ENCODE assay signal across 22 cellular contexts in the genomic region with DNA sequence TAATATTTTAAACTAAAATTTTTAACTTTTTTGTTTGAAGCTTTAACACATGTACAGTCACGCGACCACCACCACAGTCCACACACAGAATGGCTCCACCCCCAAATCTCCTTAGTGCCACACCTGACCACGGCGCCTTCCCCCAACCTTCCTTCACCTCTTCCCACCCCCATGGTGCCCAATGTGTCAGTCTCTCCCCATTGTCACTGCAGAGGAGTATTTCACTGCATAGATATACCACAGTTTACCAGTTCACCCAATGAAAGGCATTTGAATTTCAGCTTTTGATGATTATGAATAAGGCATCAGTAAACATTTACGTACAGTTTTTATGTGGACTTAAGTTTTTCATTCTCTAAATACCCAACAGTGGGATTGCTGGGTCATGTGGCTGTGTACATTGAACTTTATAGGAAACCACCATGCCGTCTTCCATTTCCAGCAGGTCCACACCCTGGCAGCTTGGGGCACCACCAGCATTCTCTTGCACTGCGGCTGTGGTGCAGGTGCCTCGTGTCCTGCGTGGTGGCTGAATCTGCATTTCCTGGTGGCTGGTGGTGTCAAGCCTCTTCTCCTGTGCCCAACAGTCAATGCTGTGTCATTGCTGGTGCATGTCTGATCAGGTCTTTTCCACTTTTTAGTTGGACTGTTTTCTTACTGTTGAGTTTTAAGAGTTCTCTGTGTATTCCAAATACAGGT. TPM values are rescaled to one million over a fixed set of nuclear protein-coding genes. Genes with fewer than 3 reads are reported as not detected.
DNase-seq lines count a peak whose midpoint lies in the region; ATAC-seq and TF ChIP-seq lines count a peak whose summit lies in the region.
"Had no signal": no experiment of that assay in that cellular context is flagged by ENCODE, and none has a peak within 500 bp of the region (broad histone marks: within the 10 kb centered on the region; RNA-seq: fewer than 3 reads in every experiment).

No MANE protein-coding gene starts in this region.

- CTCF ChIA-PET in CD8-positive, alpha-beta T cell (lab: Charles Lee): interaction anchor here (0.7 to 1.1 kb wide), 3 partner anchors 26 to 210 kb away, joined by 3 to 4 read pairs (median 3); no protein-coding TSS in a partner anchor

- peaks cover 21% of the 10 kb centered on the region for H3K4me1 Mint-ChIP-seq in CD14-positive monocyte
- peaks cover 67% of the 10 kb centered on the region for H3K4me1 Mint-ChIP-seq in CD8-positive, alpha-beta T cell (ENCODE audit: low read depth)
- H3K4me1 Mint-ChIP-seq in activated naive CD8-positive, alpha-beta T cell treated with anti-CD3 and anti-CD28 coated beads for 36 hours: peaks cover 50% of the 10 kb centered on the region
- peaks cover 20% of the 10 kb centered on the region for H3K4me1 Mint-ChIP-seq in mesothelial cell of epicardium

- no peak for TF ChIP-seq CTCF in CD14-positive monocyte (IDR thresholded peaks at IDR 0.05)
- TF ChIP-seq CTCF in CD8-positive, alpha-beta T cell (IDR thresholded peaks at IDR 0.05): no peak
- no peak for TF ChIP-seq CTCF in mesothelial cell of epicardium (IDR thresholded peaks at IDR 0.05; ENCODE audit: unreplicated experiment)
- no peak for TF ChIP-seq CTCF in dorsolateral prefrontal cortex (IDR thresholded peaks at IDR 0.05 in 54 of 56, conservative IDR thresholded peaks at IDR 0.05 in 2 of 56; ENCODE audit: low read depth in 1 of 56, partially characterized antibody in 56 of 56)

- no peak overlapping the region for H3K4me2 ChIP-seq in mesendoderm (ENCODE audit: low read length)

- H4K8ac ChIP-seq in mesendoderm (ENCODE audit: low read depth, low read length): no peak overlapping the region

- no peak for DNase-seq in CD14-positive monocyte (ENCODE audit: low spot score)
- no peak for DNase-seq in CD8-positive, alpha-beta T cell
- DNase-seq in activated naive CD8-positive, alpha-beta T cell treated with anti-CD3 and anti-CD28 coated beads for 36 hours: no peak
- DNase-seq in mesothelial cell of epicardium (ENCODE audit: low spot score in 2 of 2, unreplicated experiment in 2 of 2): no peak
- DNase-seq in dorsolateral prefrontal cortex: no peak
- no peak for DNase-seq in NCI-H2196 (lab: John Stamatoyannopoulos, UW; ENCODE audit: unreplicated experiment)
- no peak for DNase-seq in mesendoderm
- DNase-seq: activated effector memory CD4-positive, alpha-beta T cell treated with Interleukin-2 at 50 U/mL for 16 hours; DMS 273 treated with DMSO at 0.1 percent for 48 hours; GF-D8; heart right ventricle; naive B cell; NCI-H2171 treated with DMSO at 0.1 percent for 48 hours; NCI-H82; PC-3; SIG-M5; stimulated activated CD4-positive, alpha-beta T cell treated with anti-CD3 and anti-CD28 coated beads, Interleukin-2, amount 100 ng/mL, for 24 hours; stomach; upper lobe of right lung; WERI-Rb-1 had no signal

- intact Hi-C loops in CD14-positive monocyte (cut with micrococcal nuclease) (no loop called here), dorsolateral prefrontal cortex (cut with DNase I) (no loop called here)
- intact Hi-C loops in CD8-positive, alpha-beta T cell (cut with DNase I, micrococcal nuclease): no loop called here

- no peak overlapping the region for H3K18ac ChIP-seq in mesendoderm (ENCODE audit: low read length)

- H3K79me2 ChIP-seq in mesendoderm (ENCODE audit: control insufficient read depth, insufficient read depth, low read length): peaks cover 37% of the 10 kb centered on the region

- peaks cover 23% of the 10 kb centered on the region for H3K79me1 ChIP-seq in mesendoderm (ENCODE audit: low read length)

- H3K27ac ChIP-seq in CD8-positive, alpha-beta T cell (ENCODE audit: low read depth, low read length): no peak overlapping the region
- H3K27ac ChIP-seq in dorsolateral prefrontal cortex (peak overlapping the region in 1 of 59 donors; percentile 13), mesendoderm (ENCODE audit: low read depth, low read length) (no peak overlapping the region)
- H3K27ac ChIP-seq: heart right ventricle, stomach, upper lobe of right lung, WERI-Rb-1 had no signal

- no peak overlapping the region for H2BK15ac ChIP-seq in mesendoderm (replicated peaks; ENCODE audit: low read depth)

- H3K4me3 ChIP-seq in CD8-positive, alpha-beta T cell (ENCODE audit: low read depth, low read length): no peak overlapping the region
- H3K4me3 ChIP-seq in dorsolateral prefrontal cortex (peak overlapping the region in 1 of 59 donors; percentile 2), mesendoderm (ENCODE audit: low read length) (no peak overlapping the region)
- H3K4me3 ChIP-seq: heart right ventricle, stomach, upper lobe of right lung had no signal

- H3K27me3 Mint-ChIP-seq in CD14-positive monocyte (ENCODE audit: low read depth in 3 of 3): peaks cover 0 to 1% (median 0%) of the 10 kb centered on the region in 3 donors
- no peaks in the 10 kb centered on the region for H3K27me3 Mint-ChIP-seq in CD8-positive, alpha-beta T cell (ENCODE audit: low read depth)
- H3K27me3 Mint-ChIP-seq in activated naive CD8-positive, alpha-beta T cell treated with anti-CD3 and anti-CD28 coated beads for 36 hours: no peaks in the 10 kb centered on the region
- H3K27me3 Mint-ChIP-seq in mesothelial cell of epicardium (ENCODE audit: low read depth): no peaks in the 10 kb centered on the region
- H3K27me3 Mint-ChIP-seq: naive B cell had no signal

- H3K4me1 ChIP-seq in CD8-positive, alpha-beta T cell (ENCODE audit: insufficient read depth, low read length): peaks cover 42% of the 10 kb centered on the region
- no peaks in the 10 kb centered on the region for H3K4me1 ChIP-seq in mesendoderm (ENCODE audit: control insufficient read depth, low read depth, low read length)

- no peaks in the 10 kb centered on the region for H3K9me3 ChIP-seq in CD8-positive, alpha-beta T cell (ENCODE audit: low read length)
- H3K9me3 ChIP-seq: heart right ventricle, stomach, upper lobe of right lung had no signal

- no peak overlapping the region for H4K5ac ChIP-seq in mesendoderm (ENCODE audit: low read length)

- H3K27ac Mint-ChIP-seq in CD14-positive monocyte: peak overlapping the region in 4 of 7 donors; percentile 46 to 68 (median 52)
- H3K27ac Mint-ChIP-seq in CD8-positive, alpha-beta T cell: peak overlapping the region; percentile 73
- peak overlapping the region; percentile 6 for H3K27ac Mint-ChIP-seq in activated naive CD8-positive, alpha-beta T cell treated with anti-CD3 and anti-CD28 coated beads for 36 hours
- H3K27ac Mint-ChIP-seq in mesothelial cell of epicardium: peak overlapping the region; percentile 67

- H3K36me3 ChIP-seq in CD8-positive, alpha-beta T cell (ENCODE audit: insufficient read depth, low read length): peaks cover 12% of the 10 kb centered on the region
- H3K36me3 ChIP-seq in mesendoderm (ENCODE audit: control insufficient read depth, insufficient read depth, low read length): peaks cover 8% of the 10 kb centered on the region

- no peak overlapping the region for H2BK120ac ChIP-seq in mesendoderm (ENCODE audit: low read depth, low read length)

- H3K36me3 Mint-ChIP-seq in CD14-positive monocyte (peaks cover 51 to 76% of the 10 kb centered on the region in 2 donors), mesothelial cell of epicardium (peaks cover 43% of the 10 kb centered on the region)
- peaks cover 68% of the 10 kb centered on the region for H3K36me3 Mint-ChIP-seq in CD8-positive, alpha-beta T cell
- H3K36me3 Mint-ChIP-seq in activated naive CD8-positive, alpha-beta T cell treated with anti-CD3 and anti-CD28 coated beads for 36 hours: peaks cover 62% of the 10 kb centered on the region

- H3K27me3 ChIP-seq in CD8-positive, alpha-beta T cell (ENCODE audit: insufficient read depth, low read length): no peaks in the 10 kb centered on the region
- no peaks in the 10 kb centered on the region for H3K27me3 ChIP-seq in dorsolateral prefrontal cortex
- H3K27me3 ChIP-seq in mesendoderm (ENCODE audit: insufficient read depth, low read length, poor library complexity): no peaks in the 10 kb centered on the region
- H3K27me3 ChIP-seq: heart right ventricle, stomach, upper lobe of right lung had no signal

- 100% methylated on average over 2 of the region's 9 CpGs for WGBS in mesendoderm (ENCODE audit: extremely low coverage, insufficient coverage, low lambda C conversion rate)

- H2AK5ac ChIP-seq in mesendoderm (ENCODE audit: low read length): no peak overlapping the region

- no peak overlapping the region for H3K56ac ChIP-seq in mesendoderm (ENCODE audit: low read length)

- no peak overlapping the region for H3K4ac ChIP-seq in mesendoderm (ENCODE audit: low read depth, low read length)

- POLR2A ChIA-PET in CD8-positive, alpha-beta T cell (lab: Charles Lee): interaction anchor here (0.6 kb wide), 1 partner anchor 444 kb away, joined by 3 read pairs; no protein-coding TSS in a partner anchor

- H3K23ac ChIP-seq in mesendoderm (ENCODE audit: low read length): no peak overlapping the region

- no peak for ATAC-seq in CD8-positive, alpha-beta T cell
- ATAC-seq in HG03520 (IDR thresholded peaks at IDR 0.05; ENCODE audit: unreplicated experiment): no peak
- ATAC-seq: heart right ventricle, PC-3, upper lobe of right lung had no signal

- H3K9me3 Mint-ChIP-seq in CD14-positive monocyte: peaks cover 0 to 8% (median 4%) of the 10 kb centered on the region in 7 donors
- no peaks in the 10 kb centered on the region for H3K9me3 Mint-ChIP-seq in CD8-positive, alpha-beta T cell
- H3K9me3 Mint-ChIP-seq in activated naive CD8-positive, alpha-beta T cell treated with anti-CD3 and anti-CD28 coated beads for 36 hours: no peaks in the 10 kb centered on the region
- H3K9me3 Mint-ChIP-seq in mesothelial cell of epicardium: no peaks in the 10 kb centered on the region
- H3K9me3 Mint-ChIP-seq: naive B cell had no signal

- H3K4me3 Mint-ChIP-seq in CD14-positive monocyte (no peak overlapping the region), mesothelial cell of epicardium (no peak overlapping the region)
- H3K4me3 Mint-ChIP-seq in CD8-positive, alpha-beta T cell: peak overlapping the region; percentile 15
- no peak overlapping the region for H3K4me3 Mint-ChIP-seq in activated naive CD8-positive, alpha-beta T cell treated with anti-CD3 and anti-CD28 coated beads for 36 hours

- no peak overlapping the region for H2BK5ac ChIP-seq in mesendoderm (ENCODE audit: low read length)

- no peak overlapping the region for H3K9ac ChIP-seq in mesendoderm (ENCODE audit: low read length)

RNA-seq across cellular contexts. Expression of gene CPLX1, which starts 49.0 kb away (rescaled TPM):
- polyA plus RNA-seq in CD14-positive monocyte: not detected
- total RNA-seq in CD8-positive, alpha-beta T cell: 1 to 10 TPM; 1.1 to 1.2 TPM
- total RNA-seq in activated naive CD8-positive, alpha-beta T cell treated with anti-CD3 and anti-CD28 coated beads for 36 hours: under 1 TPM in 1 of 2 experiments, not detected in 1; 0.16 TPM
- 4.5 to 4.7 TPM (median 4.6 TPM) in 3 replicates for total RNA-seq in mesothelial cell of epicardium
- 100 to 1,000 TPM in 117 of 120 experiments, 10 to 100 TPM in 3; 50.4 to 376 (median 222) TPM for total RNA-seq in dorsolateral prefrontal cortex
- 0.20 TPM for polyA plus RNA-seq in mesendoderm (2013, experiment 1 of 2)
- polyA plus RNA-seq in mesendoderm (2013, experiment 2 of 2): 0.22 TPM
- total RNA-seq: lung microvascular endothelial cell had no signal

Comparison
In these comparisons a context has a peak if more than half of its experiments do, and no peak if none do; other contexts are left out.
1. H3K27ac Mint-ChIP-seq: peak in every context shown above with its lines; median percentile 73 in CD8-positive, alpha-beta T cell; 67 in mesothelial cell of epicardium; 52 in CD14-positive monocyte; 6 in activated naive CD8-positive, alpha-beta T cell treated with anti-CD3 and anti-CD28 coated beads for 36 hours.